10 cellular contexts compared by ENCODE assay signal in genomic region chr17:44820631-44821196, GRCh38. TPM values are rescaled to one million over a fixed set of nuclear protein-coding genes. Genes with fewer than 3 reads are reported as not detected.
DNase-seq lines count a peak whose midpoint lies in the region; ATAC-seq, FAIRE-seq and TF ChIP-seq lines count a peak whose summit lies in the region.
"Had no signal": no experiment of that assay in that cellular context is flagged by ENCODE, and none has a peak within 500 bp of the region (broad histone marks: within the 10 kb centered on the region; RNA-seq: fewer than 3 reads in every experiment).

No MANE protein-coding gene starts in this region.

- H3K27me3 Mint-ChIP-seq in activated T-helper 2 cell treated with anti-CD3 and anti-CD28 coated beads, Interferon-gamma antibody, Interleukin-2, Interleukin-4, amounts not matched to agents 10 μg/mL and 5 μg/mL and 100 μg/mL, durations not matched to agents 14 hours and 24 hours and 36 hours (ENCODE audit: low read depth) = peaks cover 4% of the 10 kb centered on the region

- peak; percentile 84 for DNase-seq in NCI-H345 treated with DMSO at 0.1 percent for 48 hours (lab: John Stamatoyannopoulos, UW; ENCODE audit: unreplicated experiment)
- peak; percentile 80 for DNase-seq in endothelial cell of umbilical vein (ENCODE audit: low read depth, low spot score)
- no peak for DNase-seq in smooth muscle cell (lab: John Stamatoyannopoulos, UW; ENCODE audit: unreplicated experiment)
- no peak for DNase-seq in activated T-helper 2 cell treated with anti-CD3 and anti-CD28 coated beads, Interferon-gamma antibody, Interleukin-2, Interleukin-4, amounts not matched to agents 10 μg/mL and 5 μg/mL and 100 μg/mL, durations not matched to agents 14 hours and 24 hours and 36 hours (ENCODE audit: low spot score)
- no peak for DNase-seq in activated CD4-positive, alpha-beta T cell treated with anti-CD3 and anti-CD28 coated beads for 48 hours
- DNase-seq in OCI-M1 (lab: John Stamatoyannopoulos, UW) = no peak

- BruUV-seq in endothelial cell of umbilical vein (replicated peaks; lab: Mats Ljungman, UMichigan) = no TSS peak

- TF ChIP-seq POLR2A in endothelial cell of umbilical vein (IDR thresholded peaks at IDR 0.05; ENCODE audit: low read depth, low read length) = no peak

- TF ChIP-seq CTCF in HEK293 (tag by site-specific recombination; IDR thresholded peaks at IDR 0.05) (no peak), endothelial cell of umbilical vein (IDR thresholded peaks at IDR 0.05; ENCODE audit: extremely low read depth in 1 of 2, insufficient read depth in 1 of 2, low read depth in 1 of 2, low read length in 2 of 2) (no peak), smooth muscle cell (IDR thresholded peaks at IDR 0.05; ENCODE audit: borderline replicate concordance, insufficient read depth, poor library complexity, severe bottlenecking) (no peak)

- H2AFZ ChIP-seq in endothelial cell of umbilical vein (ENCODE audit: low read depth, low read length) (no peak overlapping the region), smooth muscle cell (ENCODE audit: low read depth) (no peak overlapping the region)

- H3K4me1 ChIP-seq in HEK293 (ENCODE audit: control insufficient read depth, insufficient read depth, low read length) = peaks cover 15% of the 10 kb centered on the region
- peaks cover 17% of the 10 kb centered on the region for H3K4me1 ChIP-seq in endothelial cell of umbilical vein (ENCODE audit: control insufficient read depth, extremely low read depth, insufficient read depth, low read length)
- peaks cover 9% of the 10 kb centered on the region for H3K4me1 ChIP-seq in smooth muscle cell (ENCODE audit: low read depth)

- dilution Hi-C loops in endothelial cell of umbilical vein (cut with MboI; ENCODE audit: extremely low pct_ligation_motif_present, low sequenced_read_pairs) = no loop called here

- WGBS in smooth muscle cell (ENCODE audit: low lambda C conversion rate) = 23% methylated on average over 7 of the region's 7 CpGs

- peak overlapping the region; percentile 57; the same call in 1 of the 2 replicates for H3K27ac ChIP-seq in HEK293 (ENCODE audit: extremely low read depth, low read depth, low read length)
- H3K27ac ChIP-seq in endothelial cell of umbilical vein (ENCODE audit: insufficient read depth, low read depth, low read length) = peak overlapping the region; percentile 57
- peak overlapping the region; percentile 65 for H3K27ac ChIP-seq in smooth muscle cell (ENCODE audit: low read depth)

- no peak for ATAC-seq in HG03571 (IDR thresholded peaks at IDR 0.05; ENCODE audit: unreplicated experiment)

- H3K9me1 ChIP-seq in endothelial cell of umbilical vein (replicated peaks; ENCODE audit: control insufficient read depth, extremely low read depth, insufficient read depth, low read length) = no peaks in the 10 kb centered on the region

- H3K9me3 Mint-ChIP-seq in activated T-helper 2 cell treated with anti-CD3 and anti-CD28 coated beads, Interferon-gamma antibody, Interleukin-2, Interleukin-4, amounts not matched to agents 10 μg/mL and 5 μg/mL and 100 μg/mL, durations not matched to agents 14 hours and 24 hours and 36 hours = no peaks in the 10 kb centered on the region
- H3K9me3 Mint-ChIP-seq: T-helper 1 cell treated with Interleukin-12 subunit alpha and Interleukin-12 subunit beta and Interleukin-4 antibody, amounts not matched to agents 30 μg/mL and 1 μg/mL, for 36 hours had no signal

- H3K79me2 ChIP-seq in endothelial cell of umbilical vein (ENCODE audit: control insufficient read depth, insufficient read depth, low read length) (peaks cover 63% of the 10 kb centered on the region), smooth muscle cell (ENCODE audit: low read depth) (peaks cover 66% of the 10 kb centered on the region)

- H3K4me3 ChIP-seq in HEK293 (ENCODE audit: low read depth, low read length) (no peak overlapping the region), endothelial cell of umbilical vein (replicated peaks in 1 of 3; ENCODE audit: insufficient read depth in 1 of 3, low read depth in 1 of 3, low read length in 3 of 3) (peak overlapping the region in 1 of 3 experiments; percentile 21), smooth muscle cell (no peak overlapping the region)

- H3K4me1 Mint-ChIP-seq in activated T-helper 2 cell treated with anti-CD3 and anti-CD28 coated beads, Interferon-gamma antibody, Interleukin-2, Interleukin-4, amounts not matched to agents 10 μg/mL and 5 μg/mL and 100 μg/mL, durations not matched to agents 14 hours and 24 hours and 36 hours (ENCODE audit: low read depth) = no peaks in the 10 kb centered on the region

- H3K36me3 ChIP-seq in HEK293 (ENCODE audit: control insufficient read depth in 2 of 2, insufficient read depth in 1 of 2, low read length in 2 of 2) (peaks cover 0 to 8% of the 10 kb centered on the region in 2 experiments; a peak in 1 of 3 replicates), endothelial cell of umbilical vein (ENCODE audit: control insufficient read depth in 2 of 2, extremely low read depth in 1 of 2, insufficient read depth in 2 of 2, low read length in 2 of 2) (no peaks in the 10 kb centered on the region), smooth muscle cell (ENCODE audit: low read depth) (no peaks in the 10 kb centered on the region)

- H3K4me2 ChIP-seq in endothelial cell of umbilical vein (ENCODE audit: insufficient read depth, low read length) (peak overlapping the region; percentile 75), smooth muscle cell (peak overlapping the region; percentile 38)

- H4K20me1 ChIP-seq in endothelial cell of umbilical vein (replicated peaks; ENCODE audit: control insufficient read depth, extremely low read depth, insufficient read depth, low read length) (no peaks in the 10 kb centered on the region), smooth muscle cell (ENCODE audit: low read depth) (peaks cover 77% of the 10 kb centered on the region)

- H3K36me3 Mint-ChIP-seq in activated T-helper 2 cell treated with anti-CD3 and anti-CD28 coated beads, Interferon-gamma antibody, Interleukin-2, Interleukin-4, amounts not matched to agents 10 μg/mL and 5 μg/mL and 100 μg/mL, durations not matched to agents 14 hours and 24 hours and 36 hours (ENCODE audit: low read depth) = no peaks in the 10 kb centered on the region

- intact Hi-C loops in endothelial cell of umbilical vein (cut with micrococcal nuclease) = loop anchor here (1.0 kb wide), 1 partner anchor 9 kb away; no protein-coding TSS in a partner anchor
- intact Hi-C loops in activated T-helper 2 cell treated with anti-CD3 and anti-CD28 coated beads, Interferon-gamma antibody, Interleukin-2, Interleukin-4, amounts not matched to agents 10 μg/mL and 5 μg/mL and 100 μg/mL, durations not matched to agents 14 hours and 24 hours and 36 hours (cut with micrococcal nuclease) = no loop called here

- peak; percentile 49 for FAIRE-seq in endothelial cell of umbilical vein (lab: Jason Lieb, UNC)
- FAIRE-seq: H1 had no signal

- CTCF ChIA-PET in HEK293 (lab: Yijun Ruan, JAX) = interaction anchor here (1.0 to 1.9 kb wide), 5 partner anchors 12 to 315 kb away, joined by 3 to 10 read pairs (median 4); partner anchors contain the start of gene ACBD4
- CTCF ChIA-PET in endothelial cell of umbilical vein (lab: Charles Lee) = interaction anchor here (0.9 to 4.7 kb wide), 9 partner anchors 8 to 72 kb away, joined by 3 to 36 read pairs (median 3); no protein-coding TSS in a partner anchor

- H3K9ac ChIP-seq in endothelial cell of umbilical vein (replicated peaks; ENCODE audit: extremely low read depth, insufficient read depth, low read length) = no peak overlapping the region
- no peak overlapping the region for H3K9ac ChIP-seq in smooth muscle cell (ENCODE audit: low read depth)

- no peaks in the 10 kb centered on the region for H3K9me3 ChIP-seq in HEK293 (ENCODE audit: control insufficient read depth, insufficient read depth, low read depth, low read length)
- no peaks in the 10 kb centered on the region for H3K9me3 ChIP-seq in endothelial cell of umbilical vein (replicated peaks; ENCODE audit: control insufficient read depth, insufficient read depth, low read length)
- H3K9me3 ChIP-seq in smooth muscle cell (replicated peaks; ENCODE audit: low read depth) = no peaks in the 10 kb centered on the region

- H3K27ac Mint-ChIP-seq in activated T-helper 2 cell treated with anti-CD3 and anti-CD28 coated beads, Interferon-gamma antibody, Interleukin-2, Interleukin-4, amounts not matched to agents 10 μg/mL and 5 μg/mL and 100 μg/mL, durations not matched to agents 14 hours and 24 hours and 36 hours = no peak overlapping the region
- H3K27ac Mint-ChIP-seq: T-helper 1 cell treated with Interleukin-12 subunit alpha and Interleukin-12 subunit beta and Interleukin-4 antibody, amounts not matched to agents 30 μg/mL and 1 μg/mL, for 36 hours had no signal

- H3F3A ChIP-seq in smooth muscle cell (ENCODE audit: low read depth) = peaks cover 7% of the 10 kb centered on the region

- no peaks in the 10 kb centered on the region for H3K27me3 ChIP-seq in endothelial cell of umbilical vein (ENCODE audit: control insufficient read depth in 2 of 2, insufficient read depth in 2 of 2, low read length in 2 of 2)
- no peaks in the 10 kb centered on the region for H3K27me3 ChIP-seq in smooth muscle cell (ENCODE audit: low read depth)

- no peak overlapping the region for H3K4me3 Mint-ChIP-seq in activated T-helper 2 cell treated with anti-CD3 and anti-CD28 coated beads, Interferon-gamma antibody, Interleukin-2, Interleukin-4, amounts not matched to agents 10 μg/mL and 5 μg/mL and 100 μg/mL, durations not matched to agents 14 hours and 24 hours and 36 hours (ENCODE audit: low read depth)
- H3K4me3 Mint-ChIP-seq: T-helper 1 cell treated with Interleukin-12 subunit alpha and Interleukin-12 subunit beta and Interleukin-4 antibody, amounts not matched to agents 30 μg/mL and 1 μg/mL, for 36 hours had no signal

- POLR2A ChIA-PET in HEK293 (lab: Yijun Ruan, JAX) = interaction anchor here (0.5 to 1.2 kb wide), 12 partner anchors 8 to 328 kb away, joined by 3 to 8 read pairs (median 4); partner anchors contain the start of genes DBF4B and HEXIM1
- POLR2A ChIA-PET in endothelial cell of umbilical vein (lab: Charles Lee) = interaction anchor here (0.6 kb wide), 3 partner anchors 16 to 26 kb away, joined by 3 to 5 read pairs (median 4); no protein-coding TSS in a partner anchor

RNA-seq across cellular contexts. Expression of gene GJC1, which starts 9.4 kb away (rescaled TPM):
- total RNA-seq in endothelial cell of umbilical vein (35.9 and 39.7 TPM in 2 replicates), smooth muscle cell (9.2 and 16.1 TPM in 2 replicates)
- polyA plus RNA-seq in endothelial cell of umbilical vein (11.9 and 13.8 TPM in 2 replicates), smooth muscle cell (6.3 and 8.0 TPM in 2 replicates)
- 19.5 and 21.0 TPM in 2 replicates for polyA plus RNA-seq in endothelial cell of umbilical vein (2011; cell fraction: cytosol; rRNA removed)
- polyA plus RNA-seq in endothelial cell of umbilical vein (2011; cell fraction: nucleus; rRNA removed) = 18.5 and 23.2 TPM in 2 replicates
- 20.9 and 22.8 TPM in 2 replicates for polyA plus RNA-seq in endothelial cell of umbilical vein (2012)
- polyA minus RNA-seq in endothelial cell of umbilical vein = 85.5 and 98.4 TPM in 2 replicates
- 6.5 TPM for polyA minus RNA-seq in endothelial cell of umbilical vein (2011; cell fraction: cytosol; rRNA and poly(A)+ RNA removed)
- 13.5 and 23.9 TPM in 2 replicates for polyA minus RNA-seq in endothelial cell of umbilical vein (2011; cell fraction: nucleus; rRNA and poly(A)+ RNA removed)
- 8.2 and 9.4 TPM in 2 replicates for total RNA-seq in activated T-helper 2 cell treated with anti-CD3 and anti-CD28 coated beads, Interferon-gamma antibody, Interleukin-2, Interleukin-4, amounts not matched to agents 10 μg/mL and 5 μg/mL and 100 μg/mL, durations not matched to agents 14 hours and 24 hours and 36 hours

RNA-seq across cellular contexts. Expression of gene HIGD1B, which starts 27.0 kb away (rescaled TPM):
- total RNA-seq in endothelial cell of umbilical vein (not detected in 2 replicates), smooth muscle cell (not detected in 2 replicates)
- polyA plus RNA-seq in endothelial cell of umbilical vein (not detected in 2 replicates), smooth muscle cell (0.39 and 0.61 TPM in 2 replicates)
- polyA plus RNA-seq in endothelial cell of umbilical vein (2011; cell fraction: cytosol; rRNA removed) = not detected in 2 replicates
- not detected in 2 replicates for polyA plus RNA-seq in endothelial cell of umbilical vein (2011; cell fraction: nucleus; rRNA removed)
- polyA plus RNA-seq in endothelial cell of umbilical vein (2012) = not detected in 2 replicates
- polyA minus RNA-seq in endothelial cell of umbilical vein = not detected in 2 replicates
- not detected for polyA minus RNA-seq in endothelial cell of umbilical vein (2011; cell fraction: cytosol; rRNA and poly(A)+ RNA removed)
- polyA minus RNA-seq in endothelial cell of umbilical vein (2011; cell fraction: nucleus; rRNA and poly(A)+ RNA removed) = not detected in 2 replicates
- not detected in 2 replicates for total RNA-seq in activated T-helper 2 cell treated with anti-CD3 and anti-CD28 coated beads, Interferon-gamma antibody, Interleukin-2, Interleukin-4, amounts not matched to agents 10 μg/mL and 5 μg/mL and 100 μg/mL, durations not matched to agents 14 hours and 24 hours and 36 hours
- total RNA-seq: H1 had no signal
- polyA plus RNA-seq: H1 had no signal

Comparison
In these comparisons a context has a peak if more than half of its experiments do, and no peak if none do; other contexts are left out.
1. DNase-seq: peak in NCI-H345 treated with DMSO at 0.1 percent for 48 hours (single experiment) and endothelial cell of umbilical vein (single experiment); none in smooth muscle cell (single experiment), activated T-helper 2 cell treated with anti-CD3 and anti-CD28 coated beads, Interferon-gamma antibody, Interleukin-2, Interleukin-4, amounts not matched to agents 10 μg/mL and 5 μg/mL and 100 μg/mL, durations not matched to agents 14 hours and 24 hours and 36 hours (single experiment), activated CD4-positive, alpha-beta T cell treated with anti-CD3 and anti-CD28 coated beads for 48 hours (single experiment) and OCI-M1 (single experiment).
2. Peak in every context shown above with its lines, with median percentiles within 50 percentile points of each other: H3K27ac ChIP-seq.